Comparison of ENCODE assay signal across 1 cellular context in the genomic region with DNA sequence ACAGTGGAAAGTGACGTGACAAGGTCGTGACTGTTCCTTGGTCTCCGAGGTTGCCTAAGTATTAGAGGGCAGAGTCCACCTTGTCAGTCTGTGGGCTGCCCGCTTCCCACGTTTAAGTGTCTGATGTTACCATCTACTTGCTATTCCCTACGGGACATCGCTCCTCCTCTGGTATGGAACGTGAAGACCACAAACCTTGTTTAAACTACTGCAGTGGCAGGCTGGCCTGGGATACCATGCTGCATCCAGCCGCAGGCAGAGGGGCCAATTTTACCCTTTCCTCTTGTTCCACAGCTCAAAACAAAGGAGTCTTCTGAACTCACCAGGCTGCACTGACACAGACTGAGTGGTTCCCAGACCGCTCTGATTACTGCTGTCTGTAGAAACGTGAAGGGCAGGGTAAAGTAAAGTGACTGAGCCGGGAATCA.
TF ChIP-seq lines count a peak whose summit lies in the region.

No MANE protein-coding gene starts in this region.

TF ChIP-seq in GM23338, 12 proteins besides CTCF, POLR2A, EP300 and RAD21 (continued from another document):
- TF ChIP-seq, protein P1, sequence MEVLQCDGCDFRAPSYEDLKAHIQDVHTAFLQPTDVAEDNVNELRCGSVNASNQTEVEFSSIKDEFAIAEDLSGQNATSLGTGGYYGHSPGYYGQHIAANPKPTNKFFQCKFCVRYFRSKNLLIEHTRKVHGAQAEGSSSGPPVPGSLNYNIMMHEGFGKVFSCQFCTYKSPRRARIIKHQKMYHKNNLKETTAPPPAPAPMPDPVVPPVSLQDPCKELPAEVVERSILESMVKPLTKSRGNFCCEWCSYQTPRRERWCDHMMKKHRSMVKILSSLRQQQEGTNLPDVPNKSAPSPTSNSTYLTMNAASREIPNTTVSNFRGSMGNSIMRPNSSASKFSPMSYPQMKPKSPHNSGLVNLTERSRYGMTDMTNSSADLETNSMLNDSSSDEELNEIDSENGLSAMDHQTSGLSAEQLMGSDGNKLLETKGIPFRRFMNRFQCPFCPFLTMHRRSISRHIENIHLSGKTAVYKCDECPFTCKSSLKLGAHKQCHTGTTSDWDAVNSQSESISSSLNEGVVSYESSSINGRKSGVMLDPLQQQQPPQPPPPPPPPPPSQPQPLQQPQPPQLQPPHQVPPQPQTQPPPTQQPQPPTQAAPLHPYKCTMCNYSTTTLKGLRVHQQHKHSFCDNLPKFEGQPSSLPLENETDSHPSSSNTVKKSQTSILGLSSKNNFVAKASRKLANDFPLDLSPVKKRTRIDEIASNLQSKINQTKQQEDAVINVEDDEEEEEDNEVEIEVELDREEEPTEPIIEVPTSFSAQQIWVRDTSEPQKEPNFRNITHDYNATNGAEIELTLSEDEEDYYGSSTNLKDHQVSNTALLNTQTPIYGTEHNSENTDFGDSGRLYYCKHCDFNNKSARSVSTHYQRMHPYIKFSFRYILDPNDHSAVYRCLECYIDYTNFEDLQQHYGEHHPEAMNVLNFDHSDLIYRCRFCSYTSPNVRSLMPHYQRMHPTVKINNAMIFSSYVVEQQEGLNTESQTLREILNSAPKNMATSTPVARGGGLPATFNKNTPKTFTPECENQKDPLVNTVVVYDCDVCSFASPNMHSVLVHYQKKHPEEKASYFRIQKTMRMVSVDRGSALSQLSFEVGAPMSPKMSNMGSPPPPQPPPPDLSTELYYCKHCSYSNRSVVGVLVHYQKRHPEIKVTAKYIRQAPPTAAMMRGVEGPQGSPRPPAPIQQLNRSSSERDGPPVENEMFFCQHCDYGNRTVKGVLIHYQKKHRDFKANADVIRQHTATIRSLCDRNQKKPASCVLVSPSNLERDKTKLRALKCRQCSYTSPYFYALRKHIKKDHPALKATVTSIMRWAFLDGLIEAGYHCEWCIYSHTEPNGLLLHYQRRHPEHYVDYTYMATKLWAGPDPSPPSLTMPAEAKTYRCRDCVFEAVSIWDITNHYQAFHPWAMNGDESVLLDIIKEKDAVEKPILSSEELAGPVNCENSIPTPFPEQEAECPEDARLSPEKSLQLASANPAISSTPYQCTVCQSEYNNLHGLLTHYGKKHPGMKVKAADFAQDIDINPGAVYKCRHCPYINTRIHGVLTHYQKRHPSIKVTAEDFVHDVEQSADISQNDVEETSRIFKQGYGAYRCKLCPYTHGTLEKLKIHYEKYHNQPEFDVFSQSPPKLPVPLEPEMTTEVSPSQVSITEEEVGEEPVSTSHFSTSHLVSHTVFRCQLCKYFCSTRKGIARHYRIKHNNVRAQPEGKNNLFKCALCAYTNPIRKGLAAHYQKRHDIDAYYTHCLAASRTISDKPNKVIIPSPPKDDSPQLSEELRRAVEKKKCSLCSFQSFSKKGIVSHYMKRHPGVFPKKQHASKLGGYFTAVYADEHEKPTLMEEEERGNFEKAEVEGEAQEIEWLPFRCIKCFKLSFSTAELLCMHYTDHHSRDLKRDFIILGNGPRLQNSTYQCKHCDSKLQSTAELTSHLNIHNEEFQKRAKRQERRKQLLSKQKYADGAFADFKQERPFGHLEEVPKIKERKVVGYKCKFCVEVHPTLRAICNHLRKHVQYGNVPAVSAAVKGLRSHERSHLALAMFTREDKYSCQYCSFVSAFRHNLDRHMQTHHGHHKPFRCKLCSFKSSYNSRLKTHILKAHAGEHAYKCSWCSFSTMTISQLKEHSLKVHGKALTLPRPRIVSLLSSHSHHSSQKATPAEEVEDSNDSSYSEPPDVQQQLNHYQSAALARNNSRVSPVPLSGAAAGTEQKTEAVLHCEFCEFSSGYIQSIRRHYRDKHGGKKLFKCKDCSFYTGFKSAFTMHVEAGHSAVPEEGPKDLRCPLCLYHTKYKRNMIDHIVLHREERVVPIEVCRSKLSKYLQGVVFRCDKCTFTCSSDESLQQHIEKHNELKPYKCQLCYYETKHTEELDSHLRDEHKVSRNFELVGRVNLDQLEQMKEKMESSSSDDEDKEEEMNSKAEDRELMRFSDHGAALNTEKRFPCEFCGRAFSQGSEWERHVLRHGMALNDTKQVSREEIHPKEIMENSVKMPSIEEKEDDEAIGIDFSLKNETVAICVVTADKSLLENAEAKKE (CRISPR knock-in tag; IDR thresholded peaks at IDR 0.05): no peak
